8 cellular contexts compared by ENCODE assay signal in genomic region chr3:53846851-53847155, GRCh38. TPM values are rescaled to one million over a fixed set of nuclear protein-coding genes. Genes with fewer than 3 reads are reported as not detected.
DNase-seq lines count a peak whose midpoint lies in the region; ATAC-seq and TF ChIP-seq lines count a peak whose summit lies in the region.

No MANE protein-coding gene starts in this region.

- no peak for TF ChIP-seq POLR2A in right lobe of liver (IDR thresholded peaks at IDR 0.05)

- no peaks in the 10 kb centered on the region for H3K9me3 ChIP-seq in right lobe of liver

- TF ChIP-seq CTCF in right lobe of liver (IDR thresholded peaks at IDR 0.05) = no peak

- H3K36me3 Mint-ChIP-seq in activated CD4-positive, alpha-beta T cell treated with anti-CD3 and anti-CD28 coated beads, Interleukin-2, amount 10 ng/mL, durations not matched to agents 24 days and 14 days (ENCODE audit: low read depth) = no peaks in the 10 kb centered on the region
- H3K36me3 Mint-ChIP-seq in activated naive CD8-positive, alpha-beta T cell treated with anti-CD3 and anti-CD28 coated beads, Interleukin-2, amount 10 ng/mL, durations not matched to agents 7 days and 5 days = no peaks in the 10 kb centered on the region

- H3K4me1 Mint-ChIP-seq in activated CD4-positive, alpha-beta T cell treated with anti-CD3 and anti-CD28 coated beads, Interleukin-2, amount 10 ng/mL, durations not matched to agents 24 days and 14 days = peaks cover 4% of the 10 kb centered on the region
- H3K4me1 Mint-ChIP-seq in activated naive CD8-positive, alpha-beta T cell treated with anti-CD3 and anti-CD28 coated beads, Interleukin-2, amount 10 ng/mL, durations not matched to agents 7 days and 5 days = no peaks in the 10 kb centered on the region

- H3K27ac ChIP-seq in right lobe of liver = peak overlapping the region; percentile 51 to 100 (median 61)
- peak overlapping the region; percentile 72 for H3K27ac ChIP-seq in substantia nigra (ENCODE audit: low read depth, low read length, poor library complexity, severe bottlenecking)

- H3K9me3 Mint-ChIP-seq in activated CD4-positive, alpha-beta T cell treated with anti-CD3 and anti-CD28 coated beads, Interleukin-2, amount 10 ng/mL, durations not matched to agents 24 days and 14 days = no peaks in the 10 kb centered on the region
- no peaks in the 10 kb centered on the region for H3K9me3 Mint-ChIP-seq in activated naive CD8-positive, alpha-beta T cell treated with anti-CD3 and anti-CD28 coated beads, Interleukin-2, amount 10 ng/mL, durations not matched to agents 7 days and 5 days

- H3K4me1 ChIP-seq in right lobe of liver = peaks cover 0 to 25% (median 10%) of the 10 kb centered on the region in 4 donors

- H3K4me3 Mint-ChIP-seq in activated CD4-positive, alpha-beta T cell treated with anti-CD3 and anti-CD28 coated beads, Interleukin-2, amount 10 ng/mL, durations not matched to agents 24 days and 14 days = peak overlapping the region; percentile 70
- H3K4me3 Mint-ChIP-seq in activated naive CD8-positive, alpha-beta T cell treated with anti-CD3 and anti-CD28 coated beads, Interleukin-2, amount 10 ng/mL, durations not matched to agents 7 days and 5 days = peak overlapping the region; percentile 50

- H3K27ac Mint-ChIP-seq in activated CD4-positive, alpha-beta T cell treated with anti-CD3 and anti-CD28 coated beads, Interleukin-2, amount 10 ng/mL, durations not matched to agents 24 days and 14 days = no peak overlapping the region
- no peak overlapping the region for H3K27ac Mint-ChIP-seq in activated naive CD8-positive, alpha-beta T cell treated with anti-CD3 and anti-CD28 coated beads, Interleukin-2, amount 10 ng/mL, durations not matched to agents 7 days and 5 days

- ATAC-seq in activated naive CD8-positive, alpha-beta T cell treated with anti-CD3 and anti-CD28 coated beads, Interleukin-2, amount 10 ng/mL, durations not matched to agents 7 days and 5 days (ENCODE audit: low read depth) = no peak
- no peak for ATAC-seq in right lobe of liver

- peak overlapping the region; percentile 64 to 76 (median 74) for H3K4me3 ChIP-seq in right lobe of liver

- POLR2A ChIA-PET in activated naive CD8-positive, alpha-beta T cell treated with anti-CD3 and anti-CD28 coated beads, Interleukin-2, amount 10 ng/mL, durations not matched to agents 7 days and 5 days (lab: Charles Lee) = no interaction called here

- H3K27me3 Mint-ChIP-seq in activated CD4-positive, alpha-beta T cell treated with anti-CD3 and anti-CD28 coated beads, Interleukin-2, amount 10 ng/mL, durations not matched to agents 24 days and 14 days = peaks cover 65% of the 10 kb centered on the region
- H3K27me3 Mint-ChIP-seq in activated naive CD8-positive, alpha-beta T cell treated with anti-CD3 and anti-CD28 coated beads, Interleukin-2, amount 10 ng/mL, durations not matched to agents 7 days and 5 days = peaks cover 52% of the 10 kb centered on the region

- intact Hi-C loops in activated CD4-positive, alpha-beta T cell treated with anti-CD3 and anti-CD28 coated beads, Interleukin-2, amount 10 ng/mL, durations not matched to agents 24 days and 14 days (cut with micrococcal nuclease) = no loop called here
- intact Hi-C loops in right lobe of liver (cut with DNase I) = no loop called here

- DNase-seq in activated CD4-positive, alpha-beta T cell treated with anti-CD3 and anti-CD28 coated beads, Interleukin-2, amount 10 ng/mL, durations not matched to agents 24 days and 14 days = no peak
- DNase-seq in activated CD4-positive, alpha-beta T cell treated with anti-CD3 and anti-CD28 coated beads for 48 hours = no peak
- DNase-seq in activated naive CD8-positive, alpha-beta T cell treated with anti-CD3 and anti-CD28 coated beads, Interleukin-2, amount 10 ng/mL, durations not matched to agents 7 days and 5 days = no peak
- DNase-seq in right lobe of liver (no peak), substantia nigra (lab: John Stamatoyannopoulos, UW) (no peak), HT-29 (ENCODE audit: low spot score) (no peak), retina (no peak)
- DNase-seq in stimulated activated CD4-positive, alpha-beta T cell treated with anti-CD3 and anti-CD28 coated beads, Interleukin-4, amount 100 ng/mL, for 1 hour = no peak

- 10% methylated on average over 2 of the region's 10 CpGs for WGBS in right lobe of liver (ENCODE audit: insufficient coverage, low coverage, low lambda C conversion rate, missing lambda C conversion rate)

- H3K27me3 ChIP-seq in right lobe of liver = no peaks in the 10 kb centered on the region

- H3K36me3 ChIP-seq in right lobe of liver = no peaks in the 10 kb centered on the region

RNA-seq across cellular contexts. Expression of gene IL17RB, which starts 0.4 kb away (rescaled TPM):
- total RNA-seq in activated CD4-positive, alpha-beta T cell treated with anti-CD3 and anti-CD28 coated beads, Interleukin-2, amount 10 ng/mL, durations not matched to agents 24 days and 14 days = 1.3 and 2.2 TPM in 2 replicates
- under 1 TPM; 0.31 to 0.42 TPM for total RNA-seq in activated naive CD8-positive, alpha-beta T cell treated with anti-CD3 and anti-CD28 coated beads, Interleukin-2, amount 10 ng/mL, durations not matched to agents 7 days and 5 days
- 10 to 100 TPM; 19.8 to 30.2 (median 27.3) TPM for total RNA-seq in right lobe of liver
- 14.9 and 17.0 TPM in 2 replicates for total RNA-seq in HT-29 (2014; rRNA removed; shearing (Covaris generic))

RNA-seq across cellular contexts. Expression of gene CHDH, which starts 0.6 kb away (rescaled TPM):
- total RNA-seq in activated CD4-positive, alpha-beta T cell treated with anti-CD3 and anti-CD28 coated beads, Interleukin-2, amount 10 ng/mL, durations not matched to agents 24 days and 14 days = 0.62 and 0.75 TPM in 2 replicates
- under 1 TPM; 0.11 to 0.17 TPM for total RNA-seq in activated naive CD8-positive, alpha-beta T cell treated with anti-CD3 and anti-CD28 coated beads, Interleukin-2, amount 10 ng/mL, durations not matched to agents 7 days and 5 days
- 10 to 100 TPM; 25.0 to 49.1 (median 39.4) TPM for total RNA-seq in right lobe of liver
- total RNA-seq in HT-29 (2014; rRNA removed; shearing (Covaris generic)) = 27.6 and 54.6 TPM in 2 replicates

RNA-seq across cellular contexts. Expression of gene ACTR8, which starts 35.1 kb away (rescaled TPM):
- total RNA-seq in activated CD4-positive, alpha-beta T cell treated with anti-CD3 and anti-CD28 coated beads, Interleukin-2, amount 10 ng/mL, durations not matched to agents 24 days and 14 days = 44.5 and 46.7 TPM in 2 replicates
- total RNA-seq in activated naive CD8-positive, alpha-beta T cell treated with anti-CD3 and anti-CD28 coated beads, Interleukin-2, amount 10 ng/mL, durations not matched to agents 7 days and 5 days = 10 to 100 TPM; 31.8 to 35.3 TPM
- 10 to 100 TPM in 2 of 6 experiments, 1 to 10 TPM in 4; 6.7 to 12.0 (median 9.6) TPM for total RNA-seq in right lobe of liver
- 10.9 and 13.4 TPM in 2 replicates for total RNA-seq in HT-29 (2014; rRNA removed; shearing (Covaris generic))

RNA-seq across cellular contexts. Expression of gene SELENOK, which starts 44.9 kb away (rescaled TPM):
- total RNA-seq in activated CD4-positive, alpha-beta T cell treated with anti-CD3 and anti-CD28 coated beads, Interleukin-2, amount 10 ng/mL, durations not matched to agents 24 days and 14 days = 51.4 and 58.5 TPM in 2 replicates
- total RNA-seq in activated naive CD8-positive, alpha-beta T cell treated with anti-CD3 and anti-CD28 coated beads, Interleukin-2, amount 10 ng/mL, durations not matched to agents 7 days and 5 days = 10 to 100 TPM; 43.2 to 43.9 TPM
- 10 to 100 TPM; 23.0 to 34.7 (median 29.3) TPM for total RNA-seq in right lobe of liver
- 33.2 and 37.3 TPM in 2 replicates for total RNA-seq in HT-29 (2014; rRNA removed; shearing (Covaris generic))

Comparison
In these comparisons a context has a peak if more than half of its experiments do, and no peak if none do; other contexts are left out.
1. RNA of gene CHDH, which starts 0.6 kb away (total RNA-seq): 25.0 to 49.1 TPM in right lobe of liver and 27.6 to 54.6 TPM in HT-29; 0.62 to 0.75 TPM in activated CD4-positive, alpha-beta T cell treated with anti-CD3 and anti-CD28 coated beads, Interleukin-2, amount 10 ng/mL, durations not matched to agents 24 days and 14 days and 0.11 to 0.17 TPM in activated naive CD8-positive, alpha-beta T cell treated with anti-CD3 and anti-CD28 coated beads, Interleukin-2, amount 10 ng/mL, durations not matched to agents 7 days and 5 days; every median in the first group is over 10 times any median in the second.